Comparison of ENCODE assay signal across 8 cellular contexts in genomic region chr1:149103109-149104081, GRCh38. TPM values are rescaled to one million over a fixed set of nuclear protein-coding genes. Genes with fewer than 3 reads are reported as not detected.
DNase-seq lines count a peak whose midpoint lies in the region; ATAC-seq, FAIRE-seq and TF ChIP-seq lines count a peak whose summit lies in the region.
"Not testable (repeated sequence)": the region's sequence is repeated elsewhere in the genome, so short reads cannot be mapped to it uniquely, and the experiment has no call there.

A gene with protein sequence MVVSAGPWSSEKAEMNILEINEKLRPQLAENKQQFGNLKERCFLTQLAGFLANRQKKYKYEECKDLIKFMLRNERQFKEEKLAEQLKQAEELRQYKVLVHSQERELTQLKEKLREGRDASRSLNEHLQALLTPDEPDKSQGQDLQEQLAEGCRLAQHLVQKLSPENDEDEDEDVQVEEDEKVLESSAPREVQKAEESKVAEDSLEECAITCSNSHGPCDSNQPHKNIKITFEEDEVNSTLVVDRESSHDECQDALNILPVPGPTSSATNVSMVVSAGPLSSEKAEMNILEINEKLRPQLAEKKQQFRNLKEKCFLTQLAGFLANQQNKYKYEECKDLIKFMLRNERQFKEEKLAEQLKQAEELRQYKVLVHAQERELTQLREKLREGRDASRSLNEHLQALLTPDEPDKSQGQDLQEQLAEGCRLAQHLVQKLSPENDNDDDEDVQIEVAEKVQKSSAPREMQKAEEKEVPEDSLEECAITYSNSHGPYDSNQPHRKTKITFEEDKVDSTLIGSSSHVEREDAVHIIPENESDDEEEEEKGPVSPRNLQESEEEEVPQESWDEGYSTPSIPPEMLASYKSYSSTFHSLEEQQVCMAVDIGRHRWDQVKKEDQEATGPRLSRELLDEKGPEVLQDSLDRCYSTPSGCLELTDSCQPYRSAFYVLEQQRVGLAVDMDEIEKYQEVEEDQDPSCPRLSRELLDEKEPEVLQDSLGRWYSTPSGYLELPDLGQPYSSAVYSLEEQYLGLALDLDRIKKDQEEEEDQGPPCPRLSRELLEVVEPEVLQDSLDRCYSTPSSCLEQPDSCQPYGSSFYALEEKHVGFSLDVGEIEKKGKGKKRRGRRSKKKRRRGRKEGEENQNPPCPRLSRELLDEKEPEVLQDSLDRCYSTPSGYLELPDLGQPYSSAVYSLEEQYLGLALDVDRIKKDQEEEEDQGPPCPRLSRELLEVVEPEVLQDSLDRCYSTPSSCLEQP (N-terminal part only) (minus strand): TSS chr1:149103551. CDS start chr1:149082139, 21,412 bp downstream.

- not testable (repeated sequence) for TF ChIP-seq CTCF in GM06990 (IDR thresholded peaks at IDR 0.05; ENCODE audit: insufficient read depth, low read length, poor library complexity, severe bottlenecking); HFF-Myc (IDR thresholded peaks at IDR 0.05; ENCODE audit: low read depth, low read length, missing control alignments); Loucy (conservative IDR thresholded peaks at IDR 0.05; ENCODE audit: low read length); pancreas (IDR thresholded peaks at IDR 0.05)

- not testable (repeated sequence) for H3K36me3 ChIP-seq in GM06990 (ENCODE audit: control insufficient read depth, insufficient read depth, low read length); Loucy (ENCODE audit: insufficient read depth, low read length); pancreas

- peak within 1 kb of the TSS; percentile 49; the same call in 1 of the 2 replicates for H2AFZ ChIP-seq in Loucy (ENCODE audit: low read length)

- not testable (repeated sequence) for H3K9me2 ChIP-seq in Loucy (replicated peaks; ENCODE audit: low read depth, low read length)

- H3K9ac ChIP-seq in Loucy (ENCODE audit: low read depth, low read length, poor library complexity, severe bottlenecking), result not testable (repeated sequence)

- not testable (repeated sequence) for H3K36me3 Mint-ChIP-seq in T-helper 17 cell (ENCODE audit: low read depth)

- H3K4me1 ChIP-seq in Loucy (ENCODE audit: insufficient read depth, low read length, poor library complexity, severe bottlenecking); pancreas: not testable (repeated sequence)

- FAIRE-seq in pancreas (lab: Jason Lieb, UNC), result not testable (repeated sequence)

- H3K27ac Mint-ChIP-seq in T-helper 17 cell, result peak within 1 kb of the TSS; percentile 85

- not testable (repeated sequence) for H3K9me3 ChIP-seq in Loucy (ENCODE audit: insufficient read depth, low read depth, low read length); T-helper 17 cell (ENCODE audit: control insufficient read depth, low read length, poor library complexity, severe bottlenecking); pancreas

- H3K27me3 Mint-ChIP-seq in T-helper 17 cell, result not testable (repeated sequence)

- not testable (repeated sequence) for H3K27me3 ChIP-seq in GM06990 (replicated peaks; ENCODE audit: control insufficient read depth, insufficient read depth, low read length); Loucy (ENCODE audit: insufficient read depth, low read length, poor library complexity, severe bottlenecking); pancreas

- ATAC-seq in T-helper 17 cell, result peak; percentile 91
- peak; percentile 100 for ATAC-seq in Right ventricle myocardium superior (ENCODE audit: poor library complexity)
- ATAC-seq in pancreas, result peak; percentile 98 to 99 (median 99)

- WGBS in adipose tissue, 3 donors, result 0 to 2% (median 1%) methylated on average over 12 to 28 of the region's 85 CpGs
- WGBS in pancreas, 2 donors, result 0% methylated on average over 23 to 38 of the region's 85 CpGs

- DNase-seq in GM06990 (ENCODE audit: extremely low read depth, insufficient read length), result peak; percentile 60
- DNase-seq in HFF-Myc (ENCODE audit: extremely low read depth, low read depth), result not testable (repeated sequence)
- peak; percentile 20 to 36 (median 21) for DNase-seq in T-helper 17 cell
- peak; percentile 83 for DNase-seq in Right ventricle myocardium superior
- DNase-seq in pancreas, result peak; percentile 45 to 82 (median 67)
- DNase-seq in superior temporal gyrus (ENCODE audit: extremely low spot score), result peak; percentile 4

- peak within 1 kb of the TSS; percentile 63 for H3K4me3 ChIP-seq in GM06990 (replicated peaks; ENCODE audit: low read depth, low read length)
- H3K4me3 ChIP-seq in HFF-Myc (replicated peaks; ENCODE audit: low read depth, low read length), result peak within 1 kb of the TSS; percentile 39
- peak within 1 kb of the TSS; percentile 61 for H3K4me3 ChIP-seq in Loucy (ENCODE audit: low read length, poor library complexity, severe bottlenecking)
- H3K4me3 ChIP-seq in pancreas, result peak within 1 kb of the TSS in 3 of 4 donors; percentile 33 to 51 (median 40)

- not testable (repeated sequence) for H3K4me1 Mint-ChIP-seq in T-helper 17 cell

- not testable (repeated sequence) for H3K4me2 ChIP-seq in Loucy (ENCODE audit: low read depth, low read length, poor library complexity, severe bottlenecking)

- not testable (repeated sequence) for H3K27ac ChIP-seq in adipose tissue (ENCODE audit: low read depth, low read length)
- H3K27ac ChIP-seq in pancreas, result peak within 1 kb of the TSS in 2 of 4 donors; percentile 64 to 69

- H3K4me3 Mint-ChIP-seq in T-helper 17 cell, result peak within 1 kb of the TSS; percentile 99

- H3F3A ChIP-seq in Loucy (ENCODE audit: low read depth), result not testable (repeated sequence)

- H3K79me2 ChIP-seq in Loucy (ENCODE audit: insufficient read depth, low read length), result not testable (repeated sequence)

- intact Hi-C loops in Right ventricle myocardium superior (cut with DNase I); pancreas (cut with DNase I): not testable (repeated sequence)

- H4K20me1 ChIP-seq in Loucy (ENCODE audit: insufficient read depth, low read length, poor library complexity, severe bottlenecking), result not testable (repeated sequence)

RNA-seq across cellular contexts. Expression of the gene that starts here (rescaled TPM):
- total RNA-seq in T-helper 17 cell (10 to 100 TPM; 34.4 to 43.9 TPM), Right ventricle myocardium superior (4.1 TPM), pancreas (10 to 100 TPM in 3 of 6 donors, 1 to 10 TPM in 3; 6.6 to 17.8 (median 10.2) TPM)
- polyA plus RNA-seq in adipose tissue (10 to 100 TPM in 2 of 3 donors, 1 to 10 TPM in 1; 7.6 to 11.8 (median 10.2) TPM), pancreas (10 to 100 TPM; 11.4 to 13.4 TPM)
